In the genomic region with DNA sequence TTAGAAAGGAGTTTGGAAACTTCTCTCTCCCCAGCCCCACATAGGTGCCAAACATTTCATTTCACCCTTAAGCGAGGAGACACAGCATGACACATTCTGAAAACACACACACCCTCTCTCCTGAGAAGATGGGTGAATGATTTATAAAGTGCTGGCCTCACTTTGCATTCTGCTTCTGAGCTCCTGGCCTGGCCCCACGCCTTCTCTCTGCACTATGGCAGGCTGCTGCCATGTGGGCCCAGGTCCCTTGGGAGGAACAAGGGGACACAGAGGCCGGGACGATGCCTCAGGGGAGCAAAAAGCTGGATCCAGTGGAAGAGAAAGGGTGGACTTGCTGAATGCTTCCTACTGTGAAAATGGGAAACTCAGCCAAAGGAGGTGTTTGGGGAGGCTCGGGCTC, we compare ENCODE assay signal across 10 cellular contexts. TPM values are rescaled to one million over a fixed set of nuclear protein-coding genes. Genes with fewer than 3 reads are reported as not detected.
DNase-seq lines count a peak whose midpoint lies in the region; ATAC-seq lines count a peak whose summit lies in the region.
"Had no signal": no experiment of that assay in that cellular context is flagged by ENCODE, and none has a peak within 500 bp of the region (broad histone marks: within the 10 kb centered on the region; RNA-seq: fewer than 3 reads in every experiment).

No MANE protein-coding gene starts in this region.

- H3K18ac ChIP-seq in mesendoderm (ENCODE audit: low read length): no peak overlapping the region

- peak; percentile 97 for ATAC-seq in GM18907 (IDR thresholded peaks at IDR 0.05; ENCODE audit: unreplicated experiment)
- ATAC-seq in GM21737 (IDR thresholded peaks at IDR 0.05; ENCODE audit: unreplicated experiment): peak; percentile 97
- ATAC-seq in HG03175 (IDR thresholded peaks at IDR 0.05; ENCODE audit: unreplicated experiment): peak; percentile 98
- ATAC-seq in HG02885 (IDR thresholded peaks at IDR 0.05; ENCODE audit: poor library complexity, unreplicated experiment): no peak

- H3K9ac ChIP-seq in stomach smooth muscle (ENCODE audit: low read length in 2 of 2) (peak overlapping the region in 1 of 2 donors; percentile 47), mesendoderm (ENCODE audit: low read length) (no peak overlapping the region)

- H4K8ac ChIP-seq in mesendoderm (ENCODE audit: low read depth, low read length): no peak overlapping the region

- no peak overlapping the region for H3K4me2 ChIP-seq in mesendoderm (ENCODE audit: low read length)

- H3K79me1 ChIP-seq in mesendoderm (ENCODE audit: low read length): no peaks in the 10 kb centered on the region

- H3K4me1 ChIP-seq in stomach smooth muscle (ENCODE audit: control insufficient read depth, insufficient read depth, low read length) (peaks cover 49% of the 10 kb centered on the region), mesendoderm (ENCODE audit: control insufficient read depth, low read depth, low read length) (no peaks in the 10 kb centered on the region)

- H3K9me3 ChIP-seq in stomach smooth muscle (ENCODE audit: control insufficient read depth in 2 of 2, low read length in 2 of 2): no peaks in the 10 kb centered on the region

- H2BK5ac ChIP-seq in mesendoderm (ENCODE audit: low read length): no peak overlapping the region

- no peak overlapping the region for H2BK120ac ChIP-seq in mesendoderm (ENCODE audit: low read depth, low read length)

- H3K36me3 ChIP-seq in stomach smooth muscle (ENCODE audit: control insufficient read depth in 2 of 2, insufficient read depth in 2 of 2, low read length in 2 of 2): peaks cover 0 to 4% of the 10 kb centered on the region in 2 donors
- no peaks in the 10 kb centered on the region for H3K36me3 ChIP-seq in mesendoderm (ENCODE audit: control insufficient read depth, insufficient read depth, low read length)

- no peaks in the 10 kb centered on the region for H3K79me2 ChIP-seq in mesendoderm (ENCODE audit: control insufficient read depth, insufficient read depth, low read length)

- no peak overlapping the region for H3K56ac ChIP-seq in mesendoderm (ENCODE audit: low read length)

- H3K27me3 ChIP-seq in stomach smooth muscle (ENCODE audit: control insufficient read depth in 1 of 2, insufficient read depth in 2 of 2, low read length in 2 of 2) (no peaks in the 10 kb centered on the region), mesendoderm (ENCODE audit: insufficient read depth, low read length, poor library complexity) (no peaks in the 10 kb centered on the region)

- DNase-seq in hepatic stellate cell (ENCODE audit: low spot score): no peak
- DNase-seq in stimulated activated CD4-positive, alpha-beta T cell treated with anti-CD3 and anti-CD28 coated beads, Interleukin-1b, Interleukin-23, amount 100 ng/mL, for 48 hours: no peak
- DNase-seq in mesendoderm: no peak
- DNase-seq: CD8-positive, alpha-beta memory T cell; dorsolateral prefrontal cortex had no signal

- no peak overlapping the region for H3K23ac ChIP-seq in mesendoderm (ENCODE audit: low read length)

- H2BK15ac ChIP-seq in mesendoderm (replicated peaks; ENCODE audit: low read depth): no peak overlapping the region

- H3K4me3 ChIP-seq in stomach smooth muscle (ENCODE audit: low read length in 2 of 2): no peak overlapping the region
- no peak overlapping the region for H3K4me3 ChIP-seq in mesendoderm (ENCODE audit: low read length)
- H3K4me3 ChIP-seq: dorsolateral prefrontal cortex had no signal

- no peak overlapping the region for H3K4ac ChIP-seq in mesendoderm (ENCODE audit: low read depth, low read length)

- no peak overlapping the region for H2AK5ac ChIP-seq in mesendoderm (ENCODE audit: low read length)

- WGBS in mesendoderm (ENCODE audit: extremely low coverage, insufficient coverage, low lambda C conversion rate): no CpG with 5 or more reads among the region's 5 CpGs

- H3K27ac ChIP-seq in stomach smooth muscle (ENCODE audit: low read length) (peak overlapping the region; percentile 77), mesendoderm (ENCODE audit: low read depth, low read length) (no peak overlapping the region)
- H3K27ac ChIP-seq: dorsolateral prefrontal cortex had no signal

- H4K5ac ChIP-seq in mesendoderm (ENCODE audit: low read length): no peak overlapping the region

RNA-seq across cellular contexts. Expression of a gene that starts 56.0 kb away (rescaled TPM):
- 0.66 TPM for polyA plus RNA-seq in mesendoderm (2013, experiment 1 of 2)
- polyA plus RNA-seq in mesendoderm (2013, experiment 2 of 2): 0.63 TPM
- polyA plus RNA-seq: CD8-positive, alpha-beta memory T cell had no signal
